8 cellular contexts compared by ENCODE assay signal in genomic region chr2:230987137-230988020, GRCh38. TPM values are rescaled to one million over a fixed set of nuclear protein-coding genes. Genes with fewer than 3 reads are reported as not detected.
DNase-seq lines count a peak whose midpoint lies in the region; ATAC-seq, FAIRE-seq and TF ChIP-seq lines count a peak whose summit lies in the region.

No MANE protein-coding gene starts in this region.

- no peaks in the 10 kb centered on the region for H3K36me3 Mint-ChIP-seq in CD4-positive, CD25-positive, alpha-beta regulatory T cell
- H3K36me3 Mint-ChIP-seq in immature natural killer cell: no peaks in the 10 kb centered on the region

- H3K4me1 ChIP-seq in CD4-positive, CD25-positive, alpha-beta regulatory T cell (ENCODE audit: control insufficient read depth, insufficient read depth, low read length, poor library complexity, severe bottlenecking): peaks cover 20% of the 10 kb centered on the region
- H3K4me1 ChIP-seq in breast epithelium: no peaks in the 10 kb centered on the region
- no peaks in the 10 kb centered on the region for H3K4me1 ChIP-seq in small intestine (ENCODE audit: control insufficient read depth in 2 of 2, insufficient read depth in 1 of 2, low read depth in 1 of 2, low read length in 1 of 2)

- peaks cover 0 to 24% (median 9%) of the 10 kb centered on the region in 4 donors for H3K4me1 Mint-ChIP-seq in CD4-positive, CD25-positive, alpha-beta regulatory T cell
- peaks cover 0 to 6% of the 10 kb centered on the region in 2 donors for H3K4me1 Mint-ChIP-seq in immature natural killer cell

- peak; percentile 58 to 73 (median 72) for DNase-seq in CD4-positive, CD25-positive, alpha-beta regulatory T cell
- DNase-seq in NCI-H187 treated with DMSO at 0.1 percent for 48 hours (lab: John Stamatoyannopoulos, UW) (peak; percentile 1), breast epithelium (ENCODE audit: low spot score in 2 of 2) (peak; percentile 56 to 76), immature natural killer cell (peak; percentile 76 to 80 (median 77)), small intestine (peak; percentile 75)

- H3K27me3 ChIP-seq in CD4-positive, CD25-positive, alpha-beta regulatory T cell (ENCODE audit: control insufficient read depth, insufficient read depth, low read length): no peaks in the 10 kb centered on the region
- H3K27me3 ChIP-seq in breast epithelium: peaks cover 0 to 32% of the 10 kb centered on the region in 2 donors
- H3K27me3 ChIP-seq in small intestine (ENCODE audit: control insufficient read depth in 2 of 2, insufficient read depth in 2 of 2, low read length in 2 of 2): no peaks in the 10 kb centered on the region

- ATAC-seq in CD4-positive, CD25-positive, alpha-beta regulatory T cell (ENCODE audit: low read depth in 2 of 2): peak; percentile 73 to 75
- peak; percentile 33 for ATAC-seq in GM21515 (IDR thresholded peaks at IDR 0.05; ENCODE audit: unreplicated experiment)
- no peak for ATAC-seq in HG02571 (IDR thresholded peaks at IDR 0.05; ENCODE audit: unreplicated experiment)

- H3K27ac ChIP-seq in CD4-positive, CD25-positive, alpha-beta regulatory T cell (ENCODE audit: insufficient read depth, low read length, poor library complexity, severe bottlenecking): no peak overlapping the region
- H3K27ac ChIP-seq in VCaP (peak overlapping the region; percentile 44; the same call in 1 of the 2 replicates), breast epithelium (no peak overlapping the region), small intestine (ENCODE audit: low read depth in 1 of 2, low read length in 1 of 2) (no peak overlapping the region)

- no peak for FAIRE-seq in small intestine (lab: Jason Lieb, UNC)

- 5 to 10% (median 5%) methylated on average over 34 of the region's 34 CpGs for WGBS in small intestine, 3 donors

- H3K9me3 Mint-ChIP-seq in CD4-positive, CD25-positive, alpha-beta regulatory T cell: no peaks in the 10 kb centered on the region
- H3K9me3 Mint-ChIP-seq in immature natural killer cell: no peaks in the 10 kb centered on the region

- no peak overlapping the region for H3K27ac Mint-ChIP-seq in CD4-positive, CD25-positive, alpha-beta regulatory T cell
- no peak overlapping the region for H3K27ac Mint-ChIP-seq in immature natural killer cell

- no peaks in the 10 kb centered on the region for H3K36me3 ChIP-seq in CD4-positive, CD25-positive, alpha-beta regulatory T cell (ENCODE audit: control insufficient read depth, insufficient read depth, low read length)
- H3K36me3 ChIP-seq in breast epithelium (no peaks in the 10 kb centered on the region), small intestine (ENCODE audit: control insufficient read depth in 2 of 2, insufficient read depth in 2 of 2, low read length in 2 of 2) (no peaks in the 10 kb centered on the region)

- H3K4me3 ChIP-seq in CD4-positive, CD25-positive, alpha-beta regulatory T cell (ENCODE audit: low read depth, low read length): peak overlapping the region; percentile 59
- H3K4me3 ChIP-seq in breast epithelium (peak overlapping the region; percentile 26 to 70 (median 44)), small intestine (ENCODE audit: low read depth in 1 of 2, low read length in 2 of 2) (peak overlapping the region; percentile 9 to 45)

- no peaks in the 10 kb centered on the region for H3K9me3 ChIP-seq in CD4-positive, CD25-positive, alpha-beta regulatory T cell (ENCODE audit: control insufficient read depth in 2 of 2, low read length in 2 of 2)
- H3K9me3 ChIP-seq in breast epithelium (no peaks in the 10 kb centered on the region), small intestine (ENCODE audit: control insufficient read depth, low read depth) (no peaks in the 10 kb centered on the region)

- H3K27me3 Mint-ChIP-seq in CD4-positive, CD25-positive, alpha-beta regulatory T cell: peaks cover 25% of the 10 kb centered on the region
- H3K27me3 Mint-ChIP-seq in immature natural killer cell (ENCODE audit: low read depth in 3 of 3): peaks cover 14 to 22% (median 14%) of the 10 kb centered on the region in 3 donors

- peak; percentile 94 for TF ChIP-seq CTCF in VCaP (conservative IDR thresholded peaks at IDR 0.05)
- TF ChIP-seq CTCF in breast epithelium (IDR thresholded peaks at IDR 0.05): peak; percentile 56 to 80 (median 80)

- TF ChIP-seq POLR2A in breast epithelium (IDR thresholded peaks at IDR 0.05): no peak

- intact Hi-C loops in breast epithelium (cut with DNase I; ENCODE audit: low total_unique reads): no loop called here

- H3K4me3 Mint-ChIP-seq in CD4-positive, CD25-positive, alpha-beta regulatory T cell: peak overlapping the region; percentile 43 to 71 (median 58)
- H3K4me3 Mint-ChIP-seq in immature natural killer cell: peak overlapping the region in 4 of 5 donors; percentile 10 to 54 (median 45)

RNA-seq across cellular contexts. Expression of gene SPATA3, which starts 8.5 kb away (rescaled TPM):
- 0.72 TPM for total RNA-seq in CD4-positive, CD25-positive, alpha-beta regulatory T cell
- polyA plus RNA-seq in CD4-positive, CD25-positive, alpha-beta regulatory T cell: not detected
- not detected for total RNA-seq in breast epithelium
- not detected for polyA plus RNA-seq in immature natural killer cell
- not detected for polyA plus RNA-seq in small intestine

RNA-seq across cellular contexts. Expression of gene C2orf72, which starts 49.9 kb away (rescaled TPM):
- not detected for total RNA-seq in CD4-positive, CD25-positive, alpha-beta regulatory T cell
- not detected for polyA plus RNA-seq in CD4-positive, CD25-positive, alpha-beta regulatory T cell
- 1 to 10 TPM in 2 of 3 donors, under 1 TPM in 1; 0.16 to 7.2 (median 1.3) TPM for total RNA-seq in breast epithelium
- polyA plus RNA-seq in immature natural killer cell: not detected
- 10 to 100 TPM in 1 of 3 donors, 1 to 10 TPM in 2; 6.5 to 17.4 (median 7.6) TPM for polyA plus RNA-seq in small intestine

Comparison
In these comparisons a context has a peak if more than half of its experiments do, and no peak if none do; other contexts are left out.
1. DNase-seq: peak in every context shown above with its lines; median percentile 77 in immature natural killer cell; 75 in small intestine; 72 in CD4-positive, CD25-positive, alpha-beta regulatory T cell; 66 in breast epithelium; 1 in NCI-H187 treated with DMSO at 0.1 percent for 48 hours.
2. RNA of gene C2orf72, which starts 49.9 kb away (polyA plus RNA-seq): 6.5 to 17.4 TPM in small intestine; not detected in CD4-positive, CD25-positive, alpha-beta regulatory T cell and not detected in immature natural killer cell; every median in the first group is over 4 times any median in the second.
3. Peak in every context shown above with its lines, with median percentiles within 50 percentile points of each other: H3K4me3 ChIP-seq.